Comparison of ENCODE assay signal across 35 cellular contexts in the genomic region with DNA sequence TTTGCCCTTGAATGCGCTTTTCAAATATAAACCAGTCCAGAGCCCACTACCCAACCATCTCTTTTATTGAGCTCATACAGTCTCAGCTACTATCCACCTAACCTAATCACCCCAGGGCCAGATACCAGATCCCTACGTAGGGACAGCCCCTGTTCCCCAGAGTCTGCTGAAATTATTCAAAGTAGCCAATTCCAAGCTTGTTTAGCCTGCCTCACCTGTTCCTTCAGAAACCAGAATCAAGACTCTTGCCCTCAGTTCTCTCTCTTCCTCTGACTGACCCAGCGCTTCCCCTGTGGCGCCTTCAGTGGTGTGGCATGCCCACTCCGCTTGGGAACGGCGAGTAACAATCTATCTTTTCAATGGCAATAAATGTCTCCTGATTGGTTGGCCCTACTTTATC.
"Had no signal": no experiment of that assay in that cellular context is flagged by ENCODE, and none has a peak within 500 bp of the region (broad histone marks: within the 10 kb centered on the region; RNA-seq: fewer than 3 reads in every experiment).

No MANE protein-coding gene starts in this region.

- H3K9me3 ChIP-seq: MG63 had no signal

- H3K4me3 ChIP-seq: MG63 had no signal

- H3K27me3 ChIP-seq: MG63 had no signal

- DNase-seq: Kasumi-1, MG63, MM.1S, MV-4-11, NCI-H1048, NCI-H1092, NCI-H1092 treated with DMSO at 0.1 percent for 48 hours, NCI-H1105, NCI-H1105 treated with DMSO at 0.1 percent for 48 hours, NCI-H1417, NCI-H1417 treated with DMSO at 0.1 percent for 48 hours, NCI-H1436, NCI-H1436 treated with DMSO at 0.1 percent for 48 hours, NCI-H146, NCI-H1694, NCI-H1694 treated with DMSO at 0.1 percent for 48 hours, NCI-H187, NCI-H187 treated with DMSO at 0.1 percent for 48 hours, NCI-H1930, NCI-H2029, NCI-H2029 treated with DMSO at 0.1 percent for 48 hours, NCI-H2081, NCI-H2081 treated with DMSO at 0.1 percent for 48 hours, NCI-H2107, NCI-H2171, NCI-H2171 treated with DMSO at 0.1 percent for 48 hours, NCI-H2227 treated with DMSO at 0.1 percent for 48 hours, NCI-H226, NCI-H345, NCI-H446, NCI-H446 treated with DMSO at 0.1 percent for 48 hours, NCI-H510A, NCI-H510A treated with DMSO at 0.1 percent for 48 hours, NCI-H524, NCI-H524 treated with DMSO at 0.1 percent for 48 hours had no signal

- H3K36me3 ChIP-seq: MG63 had no signal
